ENCODE assay signal across 31 cellular contexts in the genomic region with DNA sequence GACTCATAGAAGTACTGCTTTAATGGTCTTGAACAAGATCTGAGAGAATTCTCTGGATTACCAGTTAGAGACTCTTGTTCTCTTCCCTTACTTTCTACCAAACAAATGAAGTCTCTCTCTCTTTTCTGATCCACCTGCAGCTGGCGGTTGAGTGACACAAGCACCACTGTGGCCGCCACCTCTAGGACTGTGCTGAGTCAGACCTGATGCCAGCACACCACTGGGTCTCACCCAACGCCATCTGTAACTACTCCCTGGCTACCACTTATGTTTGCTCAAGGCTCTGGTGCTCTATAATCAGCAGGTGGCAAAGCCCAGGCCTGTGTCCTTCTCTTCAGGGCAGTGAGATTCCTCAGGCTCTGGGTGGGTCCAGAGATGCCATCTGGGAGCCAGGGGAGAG.
"Had no signal": no experiment of that assay in that cellular context is flagged by ENCODE, and none has a peak within 500 bp of the region (broad histone marks: within the 10 kb centered on the region; RNA-seq: fewer than 3 reads in every experiment).

No MANE protein-coding gene starts in this region.

- H3K9me3 ChIP-seq: ascending aorta, esophagus muscularis mucosa, gastrocnemius medialis had no signal

- H3K9me3 Mint-ChIP-seq: activated CD4-positive, alpha-beta memory T cell treated with anti-CD3 and anti-CD28 coated beads, Interleukin-2, amount 10 ng/mL, durations not matched to agents 7 days and 5 days; activated naive CD4-positive, alpha-beta T cell treated with anti-CD3 and anti-CD28 coated beads, Interleukin-2, amount 10 ng/mL, durations not matched to agents 7 days and 5 days; activated naive CD8-positive, alpha-beta T cell treated with anti-CD3 and anti-CD28 coated beads, Interleukin-2, amount 10 ng/mL, durations not matched to agents 7 days and 5 days had no signal

- H3K27ac ChIP-seq: ascending aorta, brain microvascular endothelial cell, coronary artery, dorsolateral prefrontal cortex, esophagus muscularis mucosa, foreskin keratinocyte, gastrocnemius medialis, heart left ventricle, VCaP had no signal

- FAIRE-seq: bronchial epithelial cell had no signal

- H3K4me3 Mint-ChIP-seq: activated CD4-positive, alpha-beta memory T cell treated with anti-CD3 and anti-CD28 coated beads, Interleukin-2, amount 10 ng/mL, durations not matched to agents 7 days and 5 days; activated CD4-positive, alpha-beta T cell treated with anti-CD3 and anti-CD28 coated beads, Interleukin-2, amount 10 ng/mL, durations not matched to agents 7 days and 5 days; activated naive CD4-positive, alpha-beta T cell treated with anti-CD3 and anti-CD28 coated beads, Interleukin-2, amount 10 ng/mL, durations not matched to agents 7 days and 5 days; activated naive CD8-positive, alpha-beta T cell treated with anti-CD3 and anti-CD28 coated beads, Interleukin-2, amount 10 ng/mL, durations not matched to agents 7 days and 5 days; activated T-cell treated with anti-CD3 and anti-CD28 coated beads, Interleukin-2, amount 50 U/mL, for 24 hours; activated T-cell treated with anti-CD3 and anti-CD28 coated beads, Interleukin-2, amount 50 U/mL, for 72 hours; central memory CD8-positive, alpha-beta T cell; dendritic cell treated with granulocyte-macrophage colony-stimulating factor and Interleukin-4, amounts not matched to agents 40 ng/mL and 50 ng/mL, for 4 days; WTC11 had no signal

- H3K27me3 ChIP-seq: ascending aorta, brain microvascular endothelial cell, esophagus muscularis mucosa, foreskin keratinocyte, gastrocnemius medialis had no signal

- DNase-seq: activated CD4-positive, alpha-beta memory T cell treated with anti-CD3 and anti-CD28 coated beads, Interleukin-2, amount 10 ng/mL, durations not matched to agents 7 days and 5 days; activated CD4-positive, alpha-beta T cell treated with anti-CD3 and anti-CD28 coated beads for 1 hour; activated CD4-positive, alpha-beta T cell treated with anti-CD3 and anti-CD28 coated beads for 4 hours; activated CD4-positive, alpha-beta T cell treated with anti-CD3 and anti-CD28 coated beads, Interleukin-2, amount 10 ng/mL, durations not matched to agents 7 days and 5 days; activated CD4-positive, alpha-beta T cell treated with anti-CD3 and anti-CD28 coated beads, Interleukin-2, amount 50 U/mL, for 4 hours; activated CD8-positive, alpha-beta memory T cell treated with anti-CD3 and anti-CD28 coated beads, Interleukin-2, amount 50 U/mL, for 48 hours; activated gamma-delta T cell; activated naive CD4-positive, alpha-beta T cell; activated naive CD4-positive, alpha-beta T cell treated with anti-CD3 and anti-CD28 coated beads, Interleukin-2, amount 10 ng/mL, durations not matched to agents 7 days and 5 days; activated naive CD8-positive, alpha-beta T cell treated with anti-CD3 and anti-CD28 coated beads, Interleukin-2, amount 10 ng/mL, durations not matched to agents 7 days and 5 days; activated T-cell treated with anti-CD3 and anti-CD28 coated beads for 4 hours; activated T-cell treated with anti-CD3 and anti-CD28 coated beads, Interleukin-2, amount 50 U/mL, for 24 hours; activated T-cell treated with anti-CD3 and anti-CD28 coated beads, Interleukin-2, amount 50 U/mL, for 72 hours; brain microvascular endothelial cell; dorsolateral prefrontal cortex; effector memory CD4-positive, alpha-beta T cell; erythroblast; foreskin keratinocyte; gastrocnemius medialis; glutamatergic neuron; heart left ventricle; T-helper 2 cell had no signal

- H3K36me3 Mint-ChIP-seq: activated naive CD4-positive, alpha-beta T cell treated with anti-CD3 and anti-CD28 coated beads, Interleukin-2, amount 10 ng/mL, durations not matched to agents 7 days and 5 days; activated naive CD4-positive, alpha-beta T cell treated with anti-CD3 and anti-CD28 coated beads, Interleukin-2, amount 50 U/mL, for 72 hours; activated naive CD8-positive, alpha-beta T cell treated with anti-CD3 and anti-CD28 coated beads, Interleukin-2, amount 10 ng/mL, durations not matched to agents 7 days and 5 days had no signal

- H3K36me3 ChIP-seq: ascending aorta, brain microvascular endothelial cell, esophagus muscularis mucosa, gastrocnemius medialis, heart left ventricle had no signal

- H3K4me3 ChIP-seq: ascending aorta, coronary artery, dorsolateral prefrontal cortex, esophagus muscularis mucosa, gastrocnemius medialis, heart left ventricle had no signal

- H3K4me1 Mint-ChIP-seq: activated CD4-positive, alpha-beta memory T cell treated with anti-CD3 and anti-CD28 coated beads, Interleukin-2, amount 10 ng/mL, durations not matched to agents 7 days and 5 days; activated CD4-positive, alpha-beta T cell treated with anti-CD3 and anti-CD28 coated beads, Interleukin-2, amount 10 ng/mL, durations not matched to agents 7 days and 5 days; activated naive CD4-positive, alpha-beta T cell treated with anti-CD3 and anti-CD28 coated beads, Interleukin-2, amount 10 ng/mL, durations not matched to agents 7 days and 5 days; activated naive CD8-positive, alpha-beta T cell treated with anti-CD3 and anti-CD28 coated beads, Interleukin-2, amount 10 ng/mL, durations not matched to agents 7 days and 5 days; central memory CD8-positive, alpha-beta T cell; WTC11 had no signal

- H3K4me1 ChIP-seq: ascending aorta, esophagus muscularis mucosa, foreskin keratinocyte, gastrocnemius medialis, heart left ventricle had no signal

- H3K27ac Mint-ChIP-seq: activated CD4-positive, alpha-beta memory T cell treated with anti-CD3 and anti-CD28 coated beads, Interleukin-2, amount 10 ng/mL, durations not matched to agents 7 days and 5 days; activated CD4-positive, alpha-beta T cell treated with anti-CD3 and anti-CD28 coated beads, Interleukin-2, amount 10 ng/mL, durations not matched to agents 7 days and 5 days; activated naive CD4-positive, alpha-beta T cell treated with anti-CD3 and anti-CD28 coated beads, Interleukin-2, amount 10 ng/mL, durations not matched to agents 7 days and 5 days; activated naive CD8-positive, alpha-beta T cell treated with anti-CD3 and anti-CD28 coated beads, Interleukin-2, amount 10 ng/mL, durations not matched to agents 7 days and 5 days; activated T-cell treated with anti-CD3 and anti-CD28 coated beads, Interleukin-2, amount 50 U/mL, for 24 hours; activated T-cell treated with anti-CD3 and anti-CD28 coated beads, Interleukin-2, amount 50 U/mL, for 72 hours; dendritic cell treated with granulocyte-macrophage colony-stimulating factor and Interleukin-4, amounts not matched to agents 40 ng/mL and 50 ng/mL, for 4 days; WTC11 had no signal

- H3K27me3 Mint-ChIP-seq: activated CD4-positive, alpha-beta memory T cell treated with anti-CD3 and anti-CD28 coated beads, Interleukin-2, amount 10 ng/mL, durations not matched to agents 7 days and 5 days; activated CD4-positive, alpha-beta T cell treated with anti-CD3 and anti-CD28 coated beads, Interleukin-2, amount 10 ng/mL, durations not matched to agents 7 days and 5 days; activated naive CD4-positive, alpha-beta T cell treated with anti-CD3 and anti-CD28 coated beads, Interleukin-2, amount 10 ng/mL, durations not matched to agents 7 days and 5 days; activated naive CD8-positive, alpha-beta T cell treated with anti-CD3 and anti-CD28 coated beads, Interleukin-2, amount 10 ng/mL, durations not matched to agents 7 days and 5 days; central memory CD8-positive, alpha-beta T cell; dendritic cell treated with granulocyte-macrophage colony-stimulating factor and Interleukin-4, amounts not matched to agents 40 ng/mL and 50 ng/mL, for 4 days had no signal

- ATAC-seq: activated naive CD4-positive, alpha-beta T cell treated with anti-CD3 and anti-CD28 coated beads, Interleukin-2, amount 50 U/mL, for 72 hours; activated T-cell treated with anti-CD3 and anti-CD28 coated beads, Interleukin-2, amount 50 U/mL, for 72 hours; foreskin keratinocyte; gastrocnemius medialis; heart left ventricle; WTC11 had no signal
